In the genomic region with DNA sequence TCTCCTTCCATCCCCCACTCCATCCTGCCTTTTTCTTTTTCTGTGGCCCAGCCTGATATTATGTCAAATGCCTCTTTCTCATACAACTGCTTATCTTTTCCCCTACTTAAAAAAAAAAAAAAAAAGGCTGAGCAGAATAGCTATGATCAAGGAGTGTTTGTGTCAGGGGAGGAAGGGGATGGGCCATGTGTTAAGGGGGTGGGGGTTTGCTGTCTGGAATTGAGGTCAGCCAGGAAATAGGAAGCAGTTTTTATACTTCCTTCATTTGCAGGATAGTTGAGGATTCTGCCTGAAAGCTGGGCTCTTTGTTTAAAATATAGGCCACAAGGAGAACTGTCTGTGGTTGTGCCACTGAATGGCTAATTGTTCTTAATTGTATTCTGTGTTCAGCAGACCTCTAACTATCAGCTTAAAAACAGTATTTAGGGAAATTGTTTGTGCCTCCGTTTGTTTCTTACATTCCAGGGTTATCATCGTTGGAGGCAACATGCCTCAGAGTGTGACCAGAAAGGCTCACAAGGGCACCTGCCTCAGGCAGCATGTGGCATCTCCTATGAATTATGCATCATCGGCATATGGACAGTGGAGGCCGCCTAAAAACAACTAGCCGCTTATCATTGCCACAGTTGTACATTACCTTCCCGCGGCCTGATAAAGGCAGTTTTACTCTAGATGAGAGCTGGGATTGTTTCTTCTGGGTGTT, we compare ENCODE assay signal across 1 cellular context.
TF ChIP-seq lines count a peak whose summit lies in the region.

No MANE protein-coding gene starts in this region.

TF ChIP-seq in H1, 55 proteins besides CTCF, POLR2A, EP300 and RAD21:
- TF ChIP-seq EZH2 (IDR thresholded peaks at IDR 0.05; ENCODE audit: low read depth, low read length, severe bottlenecking) (no peak), BACH1 (IDR thresholded peaks at IDR 0.05; ENCODE audit: low read length) (no peak), CTBP2 (IDR thresholded peaks at IDR 0.05; ENCODE audit: borderline replicate concordance, insufficient read depth, insufficient read length, low read length) (no peak), SIX5 (IDR thresholded peaks at IDR 0.05; ENCODE audit: low read depth, low read length) (no peak), KDM4A (IDR thresholded peaks at IDR 0.05; ENCODE audit: low read depth, low read length, severe bottlenecking) (no peak)
